ENCODE assay signal across 8 cellular contexts in genomic region chr9:127555830-127556820, GRCh38. TPM values are rescaled to one million over a fixed set of nuclear protein-coding genes. Genes with fewer than 3 reads are reported as not detected.
A peak's percentile ranks its signal among the peaks of the same experiment; 100 is the strongest.
DNase-seq lines count a peak whose midpoint lies in the region; ATAC-seq and TF ChIP-seq lines count a peak whose summit lies in the region.

No MANE protein-coding gene starts in this region.

- peak; percentile 83 for DNase-seq in NCI-H69 (lab: John Stamatoyannopoulos, UW)
- peak; percentile 53 for DNase-seq in activated T-cell treated with anti-CD3 and anti-CD28 coated beads for 48 hours (ENCODE audit: low read depth)
- DNase-seq in fibroblast of peridontal ligament (ENCODE audit: extremely low read depth): peak; percentile 90
- peak; percentile 78 to 88 (median 81) for DNase-seq in ovary
- DNase-seq in vagina (ENCODE audit: extremely low spot score in 2 of 2): no peak

- H3K9me3 ChIP-seq in BLaER1 treated with 17β-estradiol and CSF1 and Interleukin-3, amounts not matched to agents 10 nM and 100 nM (replicated peaks in 1 of 11): no peaks in the 10 kb centered on the region
- H3K9me3 ChIP-seq in ovary (no peaks in the 10 kb centered on the region), vagina (no peaks in the 10 kb centered on the region)

- peak overlapping the region; percentile 85 to 100 (median 98) for H3K4me2 ChIP-seq in BLaER1 treated with 17β-estradiol and CSF1 and Interleukin-3, amounts not matched to agents 10 nM and 100 nM

- 26 to 32% (median 30%) methylated on average over 13 of the region's 13 CpGs for WGBS in ovary, 3 donors

- TF ChIP-seq POLR2A in ovary (IDR thresholded peaks at IDR 0.05) (no peak), vagina (IDR thresholded peaks at IDR 0.05) (no peak)

- peaks cover 13 to 96% (median 68%) of the 10 kb centered on the region in 11 experiments; a peak in 20 of 22 replicates for H4K20me1 ChIP-seq in BLaER1 treated with 17β-estradiol and CSF1 and Interleukin-3, amounts not matched to agents 10 nM and 100 nM

- H3K4me1 ChIP-seq in BLaER1 treated with 17β-estradiol and CSF1 and Interleukin-3, amounts not matched to agents 10 nM and 100 nM: peaks cover 63 to 100% (median 92%) of the 10 kb centered on the region in 10 experiments
- H3K4me1 ChIP-seq in ovary (ENCODE audit: insufficient read depth) (peaks cover 37% of the 10 kb centered on the region), vagina (peaks cover 91% of the 10 kb centered on the region)

- H3K36me3 ChIP-seq in BLaER1 treated with 17β-estradiol and CSF1 and Interleukin-3, amounts not matched to agents 10 nM and 100 nM: peaks cover 0 to 74% (median 31%) of the 10 kb centered on the region in 11 experiments; a peak in 18 of 22 replicates
- H3K36me3 ChIP-seq in ovary (no peaks in the 10 kb centered on the region), vagina (peaks cover 0 to 12% of the 10 kb centered on the region in 2 donors)

- H3K9ac ChIP-seq in BLaER1 treated with 17β-estradiol and CSF1 and Interleukin-3, amounts not matched to agents 10 nM and 100 nM: peak overlapping the region; percentile 68 to 80 (median 75)

- H3K27me3 ChIP-seq in BLaER1 treated with 17β-estradiol and CSF1 and Interleukin-3, amounts not matched to agents 10 nM and 100 nM: no peaks in the 10 kb centered on the region
- H3K27me3 ChIP-seq in ovary (no peaks in the 10 kb centered on the region), vagina (no peaks in the 10 kb centered on the region)

- TF ChIP-seq CTCF in ovary (IDR thresholded peaks at IDR 0.05) (no peak), vagina (IDR thresholded peaks at IDR 0.05) (no peak)

- peak overlapping the region in 9 of 10 experiments; percentile 24 to 67 (median 49); a peak in 17 of 20 replicates for H3K4me3 ChIP-seq in BLaER1 treated with 17β-estradiol and CSF1 and Interleukin-3, amounts not matched to agents 10 nM and 100 nM
- H3K4me3 ChIP-seq in ovary (no peak overlapping the region), vagina (peak overlapping the region in 1 of 2 donors; percentile 7)

- ATAC-seq in GM21528 (IDR thresholded peaks at IDR 0.05; ENCODE audit: low FRiP score, unreplicated experiment) (no peak), GM21825 (IDR thresholded peaks at IDR 0.05; ENCODE audit: unreplicated experiment) (no peak)

- peak overlapping the region; percentile 68 to 89 (median 82) for H3K27ac ChIP-seq in BLaER1 treated with 17β-estradiol and CSF1 and Interleukin-3, amounts not matched to agents 10 nM and 100 nM
- H3K27ac ChIP-seq in ovary: peak overlapping the region; percentile 33 to 81
- peak overlapping the region; percentile 97 for H3K27ac ChIP-seq in vagina

- TF ChIP-seq EP300 in ovary (IDR thresholded peaks at IDR 0.05): peak; percentile 40

- intact Hi-C loops in ovary (cut with DNase I): no loop called here
- intact Hi-C loops in vagina (cut with DNase I): no loop called here

RNA-seq across cellular contexts. Expression of gene STXBP1, which starts 56.0 kb away (rescaled TPM):
- total RNA-seq in ovary (100 to 1,000 TPM in 1 of 7 donors, 10 to 100 TPM in 6; 46.8 to 102 (median 75.7) TPM), vagina (56.2 TPM)
- 10 to 100 TPM; 18.8 to 84.2 TPM for polyA plus RNA-seq in ovary

Comparison
In these comparisons a context has a peak if more than half of its experiments do, and no peak if none do; other contexts are left out.
1. DNase-seq: peak in NCI-H69 (single experiment), activated T-cell treated with anti-CD3 and anti-CD28 coated beads for 48 hours (single experiment), fibroblast of peridontal ligament (single experiment) and ovary (5 of 5); none in vagina (0 of 2).
2. Peak in every context shown above with its lines, with median percentiles within 50 percentile points of each other: H3K27ac ChIP-seq.